ENCODE assay signal across 1 cellular context in the genomic region with DNA sequence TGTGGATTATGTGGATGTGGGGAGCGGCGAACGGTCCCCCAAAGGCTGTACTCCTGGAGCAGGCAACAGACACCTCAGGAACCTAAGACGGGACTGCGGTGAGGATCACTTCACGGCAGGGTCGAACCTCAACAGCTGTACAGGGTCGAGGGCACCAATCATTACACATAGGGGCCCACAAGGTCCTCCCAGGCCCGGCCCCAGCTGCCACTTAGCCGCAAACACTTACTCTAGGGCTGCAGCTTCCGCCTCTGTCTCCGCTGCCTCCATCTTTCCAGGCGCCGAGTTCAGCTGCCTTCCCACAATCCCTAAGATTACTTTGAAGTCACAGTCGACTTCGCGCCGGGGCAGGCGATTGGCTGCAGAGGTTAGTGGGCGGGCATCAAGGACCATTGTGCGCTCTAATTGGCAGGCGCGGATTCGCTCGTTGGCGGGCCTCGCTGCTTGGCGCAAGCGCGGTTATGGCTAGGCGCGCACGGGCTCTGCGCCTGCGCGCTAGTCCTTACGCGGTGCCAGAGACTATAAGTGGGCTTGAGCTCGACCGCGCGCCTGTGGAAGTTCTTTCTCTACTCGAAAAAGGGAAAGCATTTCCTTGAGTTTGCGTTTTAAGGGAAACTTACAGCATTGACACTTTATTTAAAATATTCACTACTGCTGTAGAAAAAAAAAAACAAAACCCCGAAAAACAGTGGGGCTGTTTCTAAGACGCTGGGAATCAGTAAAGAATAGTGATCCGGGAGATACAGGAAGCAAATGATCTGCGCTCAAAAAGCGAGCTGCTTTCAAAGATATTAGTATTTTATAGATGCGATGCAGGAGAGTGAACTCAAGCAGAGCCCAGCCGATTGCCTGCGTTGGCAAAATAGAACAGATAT.
TF ChIP-seq lines count a peak whose summit lies in the region.

A gene with protein sequence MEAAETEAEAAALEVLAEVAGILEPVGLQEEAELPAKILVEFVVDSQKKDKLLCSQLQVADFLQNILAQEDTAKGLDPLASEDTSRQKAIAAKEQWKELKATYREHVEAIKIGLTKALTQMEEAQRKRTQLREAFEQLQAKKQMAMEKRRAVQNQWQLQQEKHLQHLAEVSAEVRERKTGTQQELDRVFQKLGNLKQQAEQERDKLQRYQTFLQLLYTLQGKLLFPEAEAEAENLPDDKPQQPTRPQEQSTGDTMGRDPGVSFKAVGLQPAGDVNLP (minus strand): TSS at position 293 of the 875 bp plus-strand sequence. CDS start 23 bp downstream, at position 270.

TF ChIP-seq in K562, 482 proteins besides CTCF, POLR2A, EP300 and RAD21 (continued from another document and continues in another):
- TF ChIP-seq, protein P1, sequence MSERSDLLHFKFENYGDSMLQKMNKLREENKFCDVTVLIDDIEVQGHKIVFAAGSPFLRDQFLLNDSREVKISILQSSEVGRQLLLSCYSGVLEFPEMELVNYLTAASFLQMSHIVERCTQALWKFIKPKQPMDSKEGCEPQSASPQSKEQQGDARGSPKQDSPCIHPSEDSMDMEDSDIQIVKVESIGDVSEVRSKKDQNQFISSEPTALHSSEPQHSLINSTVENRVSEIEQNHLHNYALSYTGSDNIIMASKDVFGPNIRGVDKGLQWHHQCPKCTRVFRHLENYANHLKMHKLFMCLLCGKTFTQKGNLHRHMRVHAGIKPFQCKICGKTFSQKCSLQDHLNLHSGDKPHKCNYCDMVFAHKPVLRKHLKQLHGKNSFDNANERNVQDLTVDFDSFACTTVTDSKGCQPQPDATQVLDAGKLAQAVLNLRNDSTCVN (CRISPR knock-in tag; IDR thresholded peaks at IDR 0.05): no peak
- TF ChIP-seq MCM3 (IDR thresholded peaks at IDR 0.05): no peak
- TF ChIP-seq GTF2F1 (IDR thresholded peaks at IDR 0.05; ENCODE audit: low read depth, low read length): no peak
- no peak for TF ChIP-seq ZKSCAN3 (CRISPR knock-in tag; IDR thresholded peaks at IDR 0.05)
- TF ChIP-seq, protein P2, sequence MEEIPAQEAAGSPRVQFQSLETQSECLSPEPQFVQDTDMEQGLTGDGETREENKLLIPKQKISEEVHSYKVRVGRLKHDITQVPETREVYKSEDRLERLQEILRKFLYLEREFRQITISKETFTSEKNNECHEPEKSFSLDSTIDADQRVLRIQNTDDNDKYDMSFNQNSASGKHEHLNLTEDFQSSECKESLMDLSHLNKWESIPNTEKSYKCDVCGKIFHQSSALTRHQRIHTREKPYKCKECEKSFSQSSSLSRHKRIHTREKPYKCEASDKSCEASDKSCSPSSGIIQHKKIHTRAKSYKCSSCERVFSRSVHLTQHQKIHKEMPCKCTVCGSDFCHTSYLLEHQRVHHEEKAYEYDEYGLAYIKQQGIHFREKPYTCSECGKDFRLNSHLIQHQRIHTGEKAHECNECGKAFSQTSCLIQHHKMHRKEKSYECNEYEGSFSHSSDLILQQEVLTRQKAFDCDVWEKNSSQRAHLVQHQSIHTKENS (CRISPR knock-in tag; IDR thresholded peaks at IDR 0.05): no peak
- no peak for TF ChIP-seq PHB2 (IDR thresholded peaks at IDR 0.05; ENCODE audit: low read depth)
- TF ChIP-seq, protein P3, sequence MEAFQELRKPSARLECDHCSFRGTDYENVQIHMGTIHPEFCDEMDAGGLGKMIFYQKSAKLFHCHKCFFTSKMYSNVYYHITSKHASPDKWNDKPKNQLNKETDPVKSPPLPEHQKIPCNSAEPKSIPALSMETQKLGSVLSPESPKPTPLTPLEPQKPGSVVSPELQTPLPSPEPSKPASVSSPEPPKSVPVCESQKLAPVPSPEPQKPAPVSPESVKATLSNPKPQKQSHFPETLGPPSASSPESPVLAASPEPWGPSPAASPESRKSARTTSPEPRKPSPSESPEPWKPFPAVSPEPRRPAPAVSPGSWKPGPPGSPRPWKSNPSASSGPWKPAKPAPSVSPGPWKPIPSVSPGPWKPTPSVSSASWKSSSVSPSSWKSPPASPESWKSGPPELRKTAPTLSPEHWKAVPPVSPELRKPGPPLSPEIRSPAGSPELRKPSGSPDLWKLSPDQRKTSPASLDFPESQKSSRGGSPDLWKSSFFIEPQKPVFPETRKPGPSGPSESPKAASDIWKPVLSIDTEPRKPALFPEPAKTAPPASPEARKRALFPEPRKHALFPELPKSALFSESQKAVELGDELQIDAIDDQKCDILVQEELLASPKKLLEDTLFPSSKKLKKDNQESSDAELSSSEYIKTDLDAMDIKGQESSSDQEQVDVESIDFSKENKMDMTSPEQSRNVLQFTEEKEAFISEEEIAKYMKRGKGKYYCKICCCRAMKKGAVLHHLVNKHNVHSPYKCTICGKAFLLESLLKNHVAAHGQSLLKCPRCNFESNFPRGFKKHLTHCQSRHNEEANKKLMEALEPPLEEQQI (IDR thresholded peaks at IDR 0.05): 0 out of 2 replicates have a peak, but pooled peaks have one; percentile 27
- TF ChIP-seq ETV6 (IDR thresholded peaks at IDR 0.05; ENCODE audit: borderline replicate concordance in 1 of 2, low read depth in 2 of 2, low read length in 1 of 2): no peak
- TF ChIP-seq ETV6 (CRISPR knock-in tag; IDR thresholded peaks at IDR 0.05; ENCODE audit: borderline replicate concordance): no peak
- TF ChIP-seq SIN3B (IDR thresholded peaks at IDR 0.05; ENCODE audit: low read depth): peak; percentile 89
- TF ChIP-seq HMG20B (CRISPR knock-in tag; IDR thresholded peaks at IDR 0.05): no peak
- TF ChIP-seq CXXC5 (CRISPR knock-in tag; IDR thresholded peaks at IDR 0.05): peak; percentile 70
- TF ChIP-seq VEZF1 (CRISPR knock-in tag; IDR thresholded peaks at IDR 0.05): no peak
- no peak; the same call in 1 of the 2 replicates for TF ChIP-seq SMARCE1 (IDR thresholded peaks at IDR 0.05)
- no peak for TF ChIP-seq HDAC8 (tag; IDR thresholded peaks at IDR 0.05)
- no peak for TF ChIP-seq TRIM24 (IDR thresholded peaks at IDR 0.05)
- no peak for TF ChIP-seq ZNF699 (CRISPR knock-in tag; IDR thresholded peaks at IDR 0.05; ENCODE audit: insufficient replicate concordance)
- no peak for TF ChIP-seq NR2C2 (CRISPR knock-in tag; IDR thresholded peaks at IDR 0.05)
- TF ChIP-seq NR2C2 (tag; IDR thresholded peaks at IDR 0.05): no peak
- no peak for TF ChIP-seq KLF10 (CRISPR knock-in tag; IDR thresholded peaks at IDR 0.05)
- TF ChIP-seq MEF2A (IDR thresholded peaks at IDR 0.05; ENCODE audit: control insufficient read depth, low read depth, low read length): no peak
- no peak for TF ChIP-seq ZNF695 (CRISPR knock-in tag; IDR thresholded peaks at IDR 0.05)
- TF ChIP-seq EGR1 (conservative IDR thresholded peaks at IDR 0.05): no peak
- TF ChIP-seq ZNF561 (CRISPR knock-in tag; conservative IDR thresholded peaks at IDR 0.05): no peak
- no peak for TF ChIP-seq HMGN3 (IDR thresholded peaks at IDR 0.05; ENCODE audit: borderline replicate concordance, extremely low read depth, insufficient read length, low read depth, low read length)
- peak; percentile 98 for TF ChIP-seq PHF8 (IDR thresholded peaks at IDR 0.05; ENCODE audit: borderline replicate concordance, low read length)
- TF ChIP-seq ZNF184 (CRISPR knock-in tag; IDR thresholded peaks at IDR 0.05): no peak
- no peak for TF ChIP-seq SIRT6 (IDR thresholded peaks at IDR 0.05; ENCODE audit: low read depth, low read length)
- TF ChIP-seq E2F1 (CRISPR knock-in tag; IDR thresholded peaks at IDR 0.05): peak; percentile 87; the same call in 1 of the 2 replicates
- TF ChIP-seq, protein P4, sequence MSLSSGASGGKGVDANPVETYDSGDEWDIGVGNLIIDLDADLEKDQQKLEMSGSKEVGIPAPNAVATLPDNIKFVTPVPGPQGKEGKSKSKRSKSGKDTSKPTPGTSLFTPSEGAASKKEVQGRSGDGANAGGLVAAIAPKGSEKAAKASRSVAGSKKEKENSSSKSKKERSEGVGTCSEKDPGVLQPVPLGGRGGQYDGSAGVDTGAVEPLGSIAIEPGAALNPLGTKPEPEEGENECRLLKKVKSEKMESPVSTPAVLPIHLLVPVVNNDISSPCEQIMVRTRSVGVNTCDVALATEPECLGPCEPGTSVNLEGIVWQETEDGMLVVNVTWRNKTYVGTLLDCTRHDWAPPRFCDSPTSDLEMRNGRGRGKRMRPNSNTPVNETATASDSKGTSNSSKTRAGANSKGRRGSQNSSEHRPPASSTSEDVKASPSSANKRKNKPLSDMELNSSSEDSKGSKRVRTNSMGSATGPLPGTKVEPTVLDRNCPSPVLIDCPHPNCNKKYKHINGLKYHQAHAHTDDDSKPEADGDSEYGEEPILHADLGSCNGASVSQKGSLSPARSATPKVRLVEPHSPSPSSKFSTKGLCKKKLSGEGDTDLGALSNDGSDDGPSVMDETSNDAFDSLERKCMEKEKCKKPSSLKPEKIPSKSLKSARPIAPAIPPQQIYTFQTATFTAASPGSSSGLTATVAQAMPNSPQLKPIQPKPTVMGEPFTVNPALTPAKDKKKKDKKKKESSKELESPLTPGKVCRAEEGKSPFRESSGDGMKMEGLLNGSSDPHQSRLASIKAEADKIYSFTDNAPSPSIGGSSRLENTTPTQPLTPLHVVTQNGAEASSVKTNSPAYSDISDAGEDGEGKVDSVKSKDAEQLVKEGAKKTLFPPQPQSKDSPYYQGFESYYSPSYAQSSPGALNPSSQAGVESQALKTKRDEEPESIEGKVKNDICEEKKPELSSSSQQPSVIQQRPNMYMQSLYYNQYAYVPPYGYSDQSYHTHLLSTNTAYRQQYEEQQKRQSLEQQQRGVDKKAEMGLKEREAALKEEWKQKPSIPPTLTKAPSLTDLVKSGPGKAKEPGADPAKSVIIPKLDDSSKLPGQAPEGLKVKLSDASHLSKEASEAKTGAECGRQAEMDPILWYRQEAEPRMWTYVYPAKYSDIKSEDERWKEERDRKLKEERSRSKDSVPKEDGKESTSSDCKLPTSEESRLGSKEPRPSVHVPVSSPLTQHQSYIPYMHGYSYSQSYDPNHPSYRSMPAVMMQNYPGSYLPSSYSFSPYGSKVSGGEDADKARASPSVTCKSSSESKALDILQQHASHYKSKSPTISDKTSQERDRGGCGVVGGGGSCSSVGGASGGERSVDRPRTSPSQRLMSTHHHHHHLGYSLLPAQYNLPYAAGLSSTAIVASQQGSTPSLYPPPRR (CRISPR knock-in tag; IDR thresholded peaks at IDR 0.05; ENCODE audit: borderline replicate concordance): no peak
- no peak for TF ChIP-seq PURB (CRISPR knock-in tag; IDR thresholded peaks at IDR 0.05; ENCODE audit: low read depth)
- no peak for TF ChIP-seq PATZ1 (CRISPR knock-in tag; IDR thresholded peaks at IDR 0.05; ENCODE audit: borderline replicate concordance)
- no peak for TF ChIP-seq ZNF121 (CRISPR knock-in tag; conservative IDR thresholded peaks at IDR 0.05)
- no peak for TF ChIP-seq CREB3 (tag; conservative IDR thresholded peaks at IDR 0.05; ENCODE audit: low read depth)
- no peak for TF ChIP-seq SPI1 (IDR thresholded peaks at IDR 0.05; ENCODE audit: borderline replicate concordance, low read depth, low read length)
- no peak for TF ChIP-seq ZNF311 (CRISPR knock-in tag; IDR thresholded peaks at IDR 0.05)
- no peak for TF ChIP-seq NCOA4 (IDR thresholded peaks at IDR 0.05; ENCODE audit: partially characterized antibody)
- no peak for TF ChIP-seq STAT5B (CRISPR knock-in tag; IDR thresholded peaks at IDR 0.05)
- no peak for TF ChIP-seq HLTF (IDR thresholded peaks at IDR 0.05)
- TF ChIP-seq, protein P5, sequence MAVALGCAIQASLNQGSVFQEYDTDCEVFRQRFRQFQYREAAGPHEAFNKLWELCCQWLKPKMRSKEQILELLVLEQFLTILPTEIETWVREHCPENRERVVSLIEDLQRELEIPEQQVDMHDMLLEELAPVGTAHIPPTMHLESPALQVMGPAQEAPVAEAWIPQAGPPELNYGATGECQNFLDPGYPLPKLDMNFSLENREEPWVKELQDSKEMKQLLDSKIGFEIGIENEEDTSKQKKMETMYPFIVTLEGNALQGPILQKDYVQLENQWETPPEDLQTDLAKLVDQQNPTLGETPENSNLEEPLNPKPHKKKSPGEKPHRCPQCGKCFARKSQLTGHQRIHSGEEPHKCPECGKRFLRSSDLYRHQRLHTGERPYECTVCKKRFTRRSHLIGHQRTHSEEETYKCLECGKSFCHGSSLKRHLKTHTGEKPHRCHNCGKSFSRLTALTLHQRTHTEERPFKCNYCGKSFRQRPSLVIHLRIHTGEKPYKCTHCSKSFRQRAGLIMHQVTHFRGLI (CRISPR knock-in tag; IDR thresholded peaks at IDR 0.05): no peak
- no peak for TF ChIP-seq STAG1 (CRISPR knock-in tag; IDR thresholded peaks at IDR 0.05; ENCODE audit: borderline replicate concordance)
- TF ChIP-seq POLR3A (IDR thresholded peaks at IDR 0.05; ENCODE audit: borderline replicate concordance, extremely low read depth, insufficient read depth, insufficient read length): no peak
- TF ChIP-seq ASH1L (IDR thresholded peaks at IDR 0.05; ENCODE audit: borderline replicate concordance, low read depth, partially characterized antibody): peak; percentile 82
